15 cellular contexts compared by ENCODE assay signal in genomic region chr22:30575859-30576258, GRCh38. TPM values are rescaled to one million over a fixed set of nuclear protein-coding genes. Genes with fewer than 3 reads are reported as not detected.
A peak's percentile ranks its signal among the peaks of the same experiment; 100 is the strongest.
DNase-seq lines count a peak whose midpoint lies in the region; ATAC-seq and TF ChIP-seq lines count a peak whose summit lies in the region.
"Had no signal": no experiment of that assay in that cellular context is flagged by ENCODE, and none has a peak within 500 bp of the region (broad histone marks: within the 10 kb centered on the region; RNA-seq: fewer than 3 reads in every experiment).

No MANE protein-coding gene starts in this region.

- WGBS in gastroesophageal sphincter (ENCODE audit: low coverage in 1 of 2), 2 donors = 80% methylated on average over 1 of the region's 15 CpGs; no CpG with 5 or more reads in 1 of the 2 donors
- 73% methylated on average over 2 of the region's 15 CpGs for WGBS in suprapubic skin

- H3K36me3 ChIP-seq in gastroesophageal sphincter = peaks cover 0 to 60% of the 10 kb centered on the region in 2 donors
- peaks cover 53% of the 10 kb centered on the region for H3K36me3 ChIP-seq in suprapubic skin

- H3K9me3 ChIP-seq in gastroesophageal sphincter = no peaks in the 10 kb centered on the region
- H3K9me3 ChIP-seq in suprapubic skin = no peaks in the 10 kb centered on the region
- H3K9me3 ChIP-seq: thyroid gland had no signal

- H3K27ac ChIP-seq in gastroesophageal sphincter (peak overlapping the region in 3 of 4 donors; percentile 41 to 51 (median 43)), suprapubic skin (no peak overlapping the region)
- H3K27ac ChIP-seq: parathyroid adenoma, thyroid gland had no signal

- TF ChIP-seq CTCF in gastroesophageal sphincter (IDR thresholded peaks at IDR 0.05) = no peak
- no peak for TF ChIP-seq CTCF in suprapubic skin (IDR thresholded peaks at IDR 0.05)

- no peak overlapping the region for H3K4me3 Mint-ChIP-seq in stimulated activated effector memory CD8-positive, alpha-beta T cell treated with anti-CD3 and anti-CD28 coated beads, Interleukin-12 subunit alpha, Interleukin-12 subunit beta, amount 100 ng/mL, for 72 hours
- H3K4me3 Mint-ChIP-seq: B cell, memory B cell had no signal

- peak overlapping the region; percentile 26 for H3K27ac Mint-ChIP-seq in stimulated activated effector memory CD8-positive, alpha-beta T cell treated with anti-CD3 and anti-CD28 coated beads, Interleukin-12 subunit alpha, Interleukin-12 subunit beta, amount 100 ng/mL, for 72 hours
- H3K27ac Mint-ChIP-seq: B cell, memory B cell had no signal

- peaks cover 16% of the 10 kb centered on the region for H3K4me1 Mint-ChIP-seq in stimulated activated effector memory CD8-positive, alpha-beta T cell treated with anti-CD3 and anti-CD28 coated beads, Interleukin-12 subunit alpha, Interleukin-12 subunit beta, amount 100 ng/mL, for 72 hours
- H3K4me1 Mint-ChIP-seq: memory B cell had no signal

- no peaks in the 10 kb centered on the region for H3K9me3 Mint-ChIP-seq in stimulated activated effector memory CD8-positive, alpha-beta T cell treated with anti-CD3 and anti-CD28 coated beads, Interleukin-12 subunit alpha, Interleukin-12 subunit beta, amount 100 ng/mL, for 72 hours
- H3K9me3 Mint-ChIP-seq: brain, memory B cell had no signal

- H3K4me1 ChIP-seq in gastroesophageal sphincter (peaks cover 0 to 15% (median 5%) of the 10 kb centered on the region in 3 donors), suprapubic skin (peaks cover 10% of the 10 kb centered on the region)
- H3K4me1 ChIP-seq: parathyroid adenoma had no signal

- H3K4me3 ChIP-seq in gastroesophageal sphincter = no peak overlapping the region
- no peak overlapping the region for H3K4me3 ChIP-seq in suprapubic skin
- H3K4me3 ChIP-seq: thyroid gland had no signal

- no peak for TF ChIP-seq POLR2A in gastroesophageal sphincter (IDR thresholded peaks at IDR 0.05)
- TF ChIP-seq POLR2A in suprapubic skin (IDR thresholded peaks at IDR 0.05) = no peak

- peak; percentile 61 for DNase-seq in NCI-H226
- DNase-seq in stimulated activated effector memory CD8-positive, alpha-beta T cell treated with anti-CD3 and anti-CD28 coated beads, Interleukin-12 subunit alpha, Interleukin-12 subunit beta, amount 100 ng/mL, for 72 hours (ENCODE audit: low spot score in 2 of 2) = no peak
- no peak for DNase-seq in stimulated activated CD4-positive, alpha-beta T cell treated with anti-CD3 and anti-CD28 coated beads, Interleukin-4, amount 100 ng/mL, for 4 hours
- no peak for DNase-seq in suprapubic skin (ENCODE audit: low spot score in 2 of 2)
- DNase-seq: activated gamma-delta T cell treated with Interleukin-2 at 50 U/mL for 16 hours, KBM-7, NCI-H1417 treated with DMSO at 0.1 percent for 48 hours, NCI-H510A, thyroid gland had no signal

- peaks cover 56% of the 10 kb centered on the region for H3K36me3 Mint-ChIP-seq in stimulated activated effector memory CD8-positive, alpha-beta T cell treated with anti-CD3 and anti-CD28 coated beads, Interleukin-12 subunit alpha, Interleukin-12 subunit beta, amount 100 ng/mL, for 72 hours

- H3K27me3 ChIP-seq in gastroesophageal sphincter = peaks cover 21% of the 10 kb centered on the region
- no peaks in the 10 kb centered on the region for H3K27me3 ChIP-seq in suprapubic skin
- H3K27me3 ChIP-seq: thyroid gland had no signal

- TF ChIP-seq EP300 in gastroesophageal sphincter (IDR thresholded peaks at IDR 0.05) = no peak
- TF ChIP-seq EP300 in suprapubic skin (IDR thresholded peaks at IDR 0.05) = no peak

- ATAC-seq in gastroesophageal sphincter (no peak), GM18867 (IDR thresholded peaks at IDR 0.05; ENCODE audit: unreplicated experiment) (no peak)
- ATAC-seq in stimulated activated effector memory CD8-positive, alpha-beta T cell treated with anti-CD3 and anti-CD28 coated beads, Interleukin-12 subunit alpha, Interleukin-12 subunit beta, amount 100 ng/mL, for 72 hours = no peak

RNA-seq across cellular contexts. Expression of gene GAL3ST1, which starts 1.4 kb away (rescaled TPM):
- 1 to 10 TPM in 3 of 4 donors, under 1 TPM in 1; 0.54 to 3.0 (median 3.0) TPM for total RNA-seq in gastroesophageal sphincter
- total RNA-seq in suprapubic skin = 1 to 10 TPM; 1.2 to 3.7 (median 2.4) TPM
- total RNA-seq: B cell had no signal

RNA-seq across cellular contexts. Expression of gene PES1, which starts 15.9 kb away (rescaled TPM):
- 10 to 100 TPM; 35.5 to 48.9 (median 39.8) TPM for total RNA-seq in gastroesophageal sphincter
- total RNA-seq in suprapubic skin = 10 to 100 TPM; 46.7 to 59.9 (median 53.1) TPM

RNA-seq across cellular contexts. Expression of gene SEC14L6, which starts 29.3 kb away (rescaled TPM):
- total RNA-seq in gastroesophageal sphincter (1 to 10 TPM in 1 of 4 donors, under 1 TPM in 3; 0.22 to 3.0 (median 0.54) TPM), suprapubic skin (100 to 1,000 TPM in 1 of 4 donors, 10 to 100 TPM in 3; 15.2 to 105 (median 41.4) TPM)
- total RNA-seq: B cell had no signal

RNA-seq across cellular contexts. Expression of gene TCN2, which starts 31.1 kb away (rescaled TPM):
- total RNA-seq in gastroesophageal sphincter (10 to 100 TPM; 14.2 to 42.7 (median 33.3) TPM), suprapubic skin (10 to 100 TPM in 2 of 4 donors, 1 to 10 TPM in 2; 4.9 to 24.2 (median 11.0) TPM)

RNA-seq across cellular contexts. Expression of gene SLC35E4, which starts 59.7 kb away (rescaled TPM):
- 10 to 100 TPM in 3 of 4 donors, 1 to 10 TPM in 1; 6.5 to 13.5 (median 10.9) TPM for total RNA-seq in gastroesophageal sphincter
- total RNA-seq in suprapubic skin = 10 to 100 TPM; 17.0 to 20.3 (median 18.8) TPM

Comparison
In these comparisons a context has a peak if more than half of its experiments do, and no peak if none do; other contexts are left out.
1. RNA of gene SEC14L6, which starts 29.3 kb away (total RNA-seq): 15.2 to 105 TPM in suprapubic skin; 0.22 to 3.0 TPM in gastroesophageal sphincter; every median in the first group is over 4 times any median in the second.